Comparison of ENCODE assay signal across 26 cellular contexts in genomic region chr14:104889374-104889755, GRCh38. TPM values are rescaled to one million over a fixed set of nuclear protein-coding genes. Genes with fewer than 3 reads are reported as not detected.
DNase-seq lines count a peak whose midpoint lies in the region; ATAC-seq and TF ChIP-seq lines count a peak whose summit lies in the region.
"Had no signal": no experiment of that assay in that cellular context is flagged by ENCODE, and none has a peak within 500 bp of the region (broad histone marks: within the 10 kb centered on the region; RNA-seq: fewer than 3 reads in every experiment).

No MANE protein-coding gene starts in this region.

- no peaks in the 10 kb centered on the region for H3K27me3 ChIP-seq in GM23338 (ENCODE audit: insufficient read depth)
- no peaks in the 10 kb centered on the region for H3K27me3 ChIP-seq in effector memory CD4-positive, alpha-beta T cell (replicated peaks; ENCODE audit: control insufficient read depth, insufficient read depth, low read length, poor library complexity, severe bottlenecking)
- H3K27me3 ChIP-seq: tibial nerve had no signal

- H3F3A ChIP-seq in GM23338 (replicated peaks; ENCODE audit: low read depth) = no peaks in the 10 kb centered on the region

- no peaks in the 10 kb centered on the region for H4K20me1 ChIP-seq in GM23338 (replicated peaks; ENCODE audit: insufficient read depth)

- no peaks in the 10 kb centered on the region for H3K36me3 Mint-ChIP-seq in GM23338 (ENCODE audit: low read depth)
- H3K36me3 Mint-ChIP-seq: activated naive CD4-positive, alpha-beta T cell treated with anti-CD3 and anti-CD28 coated beads, Interleukin-2, amount 10 ng/mL, durations not matched to agents 7 days and 5 days had no signal

- no peak overlapping the region for H3K4me3 Mint-ChIP-seq in GM23338
- H3K4me3 Mint-ChIP-seq: activated naive CD4-positive, alpha-beta T cell treated with anti-CD3 and anti-CD28 coated beads, Interleukin-2, amount 10 ng/mL, durations not matched to agents 7 days and 5 days; activated T-cell treated with anti-CD3 and anti-CD28 coated beads, Interleukin-2, amount 50 U/mL, for 24 hours; CD4-positive, alpha-beta T cell; stimulated activated naive CD8-positive, alpha-beta T cell treated with anti-CD3 and anti-CD28 coated beads, Interleukin-15, amount 100 ng/mL, for 72 hours had no signal

- ATAC-seq in GM23338 (peak; percentile 9; the same call in 2 of the 3 replicates), left cardiac atrium (no peak), omental fat pad (ENCODE audit: low FRiP score) (no peak), GM21447 (IDR thresholded peaks at IDR 0.05; ENCODE audit: unreplicated experiment) (no peak)
- ATAC-seq: stimulated activated naive CD8-positive, alpha-beta T cell treated with anti-CD3 and anti-CD28 coated beads, Interleukin-15, amount 100 ng/mL, for 72 hours had no signal

- intact Hi-C loops in left cardiac atrium (cut with DNase I) = no loop called here

- DNase-seq in NCI-H2107 treated with DMSO at 0.1 percent for 48 hours (lab: John Stamatoyannopoulos, UW; ENCODE audit: unreplicated experiment) (peak; percentile 23), NCI-H2107 (lab: John Stamatoyannopoulos, UW) (no peak), GM23338 (ENCODE audit: low spot score) (no peak), left cardiac atrium (peak; percentile 20), omental fat pad (ENCODE audit: low spot score) (peak; percentile 18), middle frontal gyrus (ENCODE audit: extremely low spot score, low spot score) (no peak)
- no peak for DNase-seq in effector memory CD4-positive, alpha-beta T cell
- DNase-seq: activated CD4-positive, alpha-beta T cell treated with anti-CD3 and anti-CD28 coated beads for 4 hours; activated T-cell treated with anti-CD3 and anti-CD28 coated beads, Interleukin-2, amount 50 U/mL, for 24 hours; CD4-positive, alpha-beta T cell; cortex of kidney; kidney glomerular epithelial cell; mesendoderm; NCI-H1092 treated with DMSO at 0.1 percent for 48 hours; NCI-H1930; SHP77; stimulated activated CD4-positive, alpha-beta T cell treated with anti-CD3 and anti-CD28 coated beads, Interleukin-12 subunit alpha, Interleukin-12 subunit beta, amount 100 ng/mL, for 4 hours; stimulated activated naive CD8-positive, alpha-beta T cell treated with anti-CD3 and anti-CD28 coated beads, Interleukin-15, amount 100 ng/mL, for 72 hours had no signal

- no peak overlapping the region for H3K4me2 ChIP-seq in GM23338

- peaks cover 2% of the 10 kb centered on the region; the same call in 1 of the 3 replicates for H3K4me1 Mint-ChIP-seq in GM23338
- H3K4me1 Mint-ChIP-seq: activated naive CD4-positive, alpha-beta T cell treated with anti-CD3 and anti-CD28 coated beads, Interleukin-2, amount 10 ng/mL, durations not matched to agents 7 days and 5 days; stimulated activated naive CD8-positive, alpha-beta T cell treated with anti-CD3 and anti-CD28 coated beads, Interleukin-15, amount 100 ng/mL, for 72 hours had no signal

- H3K4me3 ChIP-seq in GM23338 = no peak overlapping the region
- no peak overlapping the region for H3K4me3 ChIP-seq in effector memory CD4-positive, alpha-beta T cell (ENCODE audit: insufficient read depth, low read depth, low read length, poor library complexity, severe bottlenecking)
- H3K4me3 ChIP-seq: tibial nerve had no signal

- no peaks in the 10 kb centered on the region for H3K9me2 ChIP-seq in GM23338 (ENCODE audit: insufficient read depth)

- no peaks in the 10 kb centered on the region for H3K79me2 ChIP-seq in GM23338 (replicated peaks; ENCODE audit: insufficient read depth)

- no peak overlapping the region for H2AFZ ChIP-seq in GM23338

- no peaks in the 10 kb centered on the region for H3K9me3 Mint-ChIP-seq in GM23338
- H3K9me3 Mint-ChIP-seq: activated naive CD4-positive, alpha-beta T cell treated with anti-CD3 and anti-CD28 coated beads, Interleukin-2, amount 10 ng/mL, durations not matched to agents 7 days and 5 days; activated T-cell treated with anti-CD3 and anti-CD28 coated beads, Interleukin-2, amount 50 U/mL, for 24 hours; CD4-positive, alpha-beta T cell; stimulated activated naive CD8-positive, alpha-beta T cell treated with anti-CD3 and anti-CD28 coated beads, Interleukin-15, amount 100 ng/mL, for 72 hours had no signal

- TF ChIP-seq CTCF in GM23338 (conservative IDR thresholded peaks at IDR 0.05; ENCODE audit: low read depth in 2 of 2) = no peak
- TF ChIP-seq CTCF in omental fat pad (IDR thresholded peaks at IDR 0.05) = no peak

- no peak overlapping the region for H3K27ac Mint-ChIP-seq in GM23338
- H3K27ac Mint-ChIP-seq: activated naive CD4-positive, alpha-beta T cell treated with anti-CD3 and anti-CD28 coated beads, Interleukin-2, amount 10 ng/mL, durations not matched to agents 7 days and 5 days; activated T-cell treated with anti-CD3 and anti-CD28 coated beads, Interleukin-2, amount 50 U/mL, for 24 hours; CD4-positive, alpha-beta T cell; stimulated activated naive CD8-positive, alpha-beta T cell treated with anti-CD3 and anti-CD28 coated beads, Interleukin-15, amount 100 ng/mL, for 72 hours had no signal

- no peak overlapping the region for H3K27ac ChIP-seq in GM23338 (ENCODE audit: low read depth)
- no peak overlapping the region for H3K27ac ChIP-seq in effector memory CD4-positive, alpha-beta T cell (ENCODE audit: insufficient read depth, low read length, poor library complexity, severe bottlenecking)
- H3K27ac ChIP-seq: 22Rv1, tibial nerve had no signal

- H3K36me3 ChIP-seq in GM23338 (ENCODE audit: insufficient read depth) = no peaks in the 10 kb centered on the region
- H3K36me3 ChIP-seq in effector memory CD4-positive, alpha-beta T cell (ENCODE audit: control insufficient read depth, insufficient read depth, low read length) = peaks cover 4% of the 10 kb centered on the region

- peaks cover 2% of the 10 kb centered on the region for H3K27me3 Mint-ChIP-seq in GM23338 (ENCODE audit: insufficient read depth, low read depth, poor library complexity)
- H3K27me3 Mint-ChIP-seq: activated naive CD4-positive, alpha-beta T cell treated with anti-CD3 and anti-CD28 coated beads, Interleukin-2, amount 10 ng/mL, durations not matched to agents 7 days and 5 days; activated T-cell treated with anti-CD3 and anti-CD28 coated beads, Interleukin-2, amount 50 U/mL, for 24 hours; CD4-positive, alpha-beta T cell; stimulated activated naive CD8-positive, alpha-beta T cell treated with anti-CD3 and anti-CD28 coated beads, Interleukin-15, amount 100 ng/mL, for 72 hours had no signal

- H3K9me3 ChIP-seq in effector memory CD4-positive, alpha-beta T cell (ENCODE audit: control insufficient read depth, low read length) = no peaks in the 10 kb centered on the region
- H3K9me3 ChIP-seq: tibial nerve had no signal

- no peaks in the 10 kb centered on the region for H3K4me1 ChIP-seq in GM23338 (ENCODE audit: insufficient read depth)
- H3K4me1 ChIP-seq in effector memory CD4-positive, alpha-beta T cell (ENCODE audit: control insufficient read depth, insufficient read depth, low read length, poor library complexity, severe bottlenecking) = no peaks in the 10 kb centered on the region

TF ChIP-seq in GM23338, 12 proteins besides CTCF, POLR2A, EP300 and RAD21 (continues in another document):
- no peak for TF ChIP-seq POLR2AphosphoS5 (IDR thresholded peaks at IDR 0.05; ENCODE audit: low read depth)

RNA-seq across cellular contexts. Expression of gene CEP170B, which starts 24.3 kb away (rescaled TPM):
- total RNA-seq in GM23338 (2014; rRNA removed; shearing (Covaris generic)) = 31.3 and 37.1 TPM in 2 replicates
- 4.6 and 5.3 TPM in 2 replicates for polyA plus RNA-seq in GM23338 (2016; fragmentation: Nextera tagmentation; extraction: Ambion mirVana)
- total RNA-seq in left cardiac atrium = 10 to 100 TPM; 12.4 to 17.2 TPM
- 10 to 100 TPM in 3 of 4 donors, 1 to 10 TPM in 1; 5.5 to 29.3 (median 13.0) TPM for total RNA-seq in omental fat pad

RNA-seq across cellular contexts. Expression of gene PLD4, which starts 35.3 kb away (rescaled TPM):
- total RNA-seq in GM23338 (2014; rRNA removed; shearing (Covaris generic)) = 0.08 TPM in 1 of 2 replicates, not detected in the other
- polyA plus RNA-seq in GM23338 (2016; fragmentation: Nextera tagmentation; extraction: Ambion mirVana) = 0.21 TPM in 1 of 2 replicates, not detected in the other
- under 1 TPM; 0.13 to 0.24 TPM for total RNA-seq in left cardiac atrium
- under 1 TPM in 3 of 4 donors, not detected in 1; under 0.01 to 0.37 (median 0.16) TPM for total RNA-seq in omental fat pad
- total RNA-seq: activated CD8-positive, alpha-beta memory T cell treated with anti-CD3 and anti-CD28 coated beads for 36 hours; G401; osteoblast had no signal
- polyA plus RNA-seq: fibroblast of lung had no signal

Comparison
In these comparisons a context has a peak if more than half of its experiments do, and no peak if none do; other contexts are left out.
1. DNase-seq: peak in NCI-H2107 treated with DMSO at 0.1 percent for 48 hours (single experiment), left cardiac atrium (single experiment) and omental fat pad (single experiment); none in NCI-H2107 (single experiment), GM23338 (single experiment), middle frontal gyrus (single experiment) and effector memory CD4-positive, alpha-beta T cell (0 of 3).